ENCODE assay signal across 37 cellular contexts in the genomic region with DNA sequence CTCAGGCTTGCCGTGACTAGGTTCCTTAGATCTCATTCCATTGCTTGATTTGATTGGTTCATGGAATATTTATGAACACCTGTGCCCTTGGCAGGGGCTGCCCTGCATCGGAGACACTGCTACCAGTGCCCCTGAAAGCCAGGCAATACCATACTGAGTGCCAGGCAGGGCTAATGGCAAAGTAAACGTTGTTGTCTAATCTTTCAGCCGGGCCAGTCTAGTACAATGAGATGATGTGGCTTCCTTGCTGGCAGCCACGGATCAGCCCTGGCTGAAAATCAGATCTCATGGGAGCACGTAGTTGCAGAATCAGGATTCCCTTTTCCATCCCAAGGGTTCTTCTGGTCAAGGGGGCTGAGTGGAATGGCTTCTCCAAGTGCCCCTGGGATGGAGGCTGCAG. TPM values are rescaled to one million over a fixed set of nuclear protein-coding genes. Genes with fewer than 3 reads are reported as not detected.
"Had no signal": no experiment of that assay in that cellular context is flagged by ENCODE, and none has a peak within 500 bp of the region (broad histone marks: within the 10 kb centered on the region; RNA-seq: fewer than 3 reads in every experiment).

No MANE protein-coding gene starts in this region.

- H2AFZ ChIP-seq: PC-9 had no signal

- ATAC-seq: activated CD8-positive, alpha-beta T cell treated with anti-CD3 and anti-CD28 coated beads for 36 hours; activated T-cell treated with anti-CD3 and anti-CD28 coated beads, Interleukin-2, amount 50 U/mL, for 72 hours; Right ventricle myocardium inferior; SK-N-SH treated with all-trans-retinoic acid at 6 μM for 48 hours had no signal

- H3K27ac ChIP-seq: brain microvascular endothelial cell, KMS-11, PC-9, RWPE1 had no signal

- H3K36me3 ChIP-seq: brain microvascular endothelial cell had no signal

- H3K4me2 ChIP-seq: KMS-11, PC-9 had no signal

- H3K4me3 ChIP-seq: PC-9 had no signal

- DNase-seq: activated CD4-positive, alpha-beta T cell treated with anti-CD3 and anti-CD28 coated beads, Interleukin-2, amount 10 ng/mL, durations not matched to agents 24 days and 14 days; activated CD4-positive, alpha-beta T cell treated with anti-CD3 and anti-CD28 coated beads, Interleukin-2, amount 50 U/mL, for 4 hours; activated CD8-positive, alpha-beta T cell treated with anti-CD3 and anti-CD28 coated beads for 36 hours; activated effector memory CD4-positive, alpha-beta T cell treated with anti-CD3 and anti-CD28 coated beads, Interleukin-2, amount 50 U/mL, for 16 hours; activated naive CD4-positive, alpha-beta T cell; activated naive CD4-positive, alpha-beta T cell treated with anti-CD3 and anti-CD28 coated beads, Interleukin-2, amount 50 U/mL, for 16 hours; activated naive CD8-positive, alpha-beta T cell treated with anti-CD3 and anti-CD28 coated beads for 36 hours; activated T-cell treated with anti-CD3 and anti-CD28 coated beads, Interleukin-2, amount 50 U/mL, for 1 hour; activated T-cell treated with anti-CD3 and anti-CD28 coated beads, Interleukin-2, amount 50 U/mL, for 72 hours; amniotic stem cell; aorta; brain microvascular endothelial cell; central memory CD4-positive, alpha-beta T cell; MM.1S; MV-4-11; NCI-H1436 treated with DMSO at 0.1 percent for 48 hours; NCI-H1694 treated with DMSO at 0.1 percent for 48 hours; NCI-H2029; NCI-H2227 treated with DMSO at 0.1 percent for 48 hours; NCI-H446; NCI-H510A treated with DMSO at 0.1 percent for 48 hours; NCI-H526 treated with DMSO at 0.1 percent for 48 hours; SIG-M5; SW 1271; T-helper 1 cell; T-helper 2 cell; T1000 had no signal

RNA-seq across cellular contexts. Expression of a gene that starts 4.9 kb away (rescaled TPM):
- total RNA-seq: activated CD4-positive, alpha-beta T cell treated with anti-CD3 and anti-CD28 coated beads, Interleukin-2, amount 10 ng/mL, durations not matched to agents 24 days and 14 days; activated CD8-positive, alpha-beta memory T cell treated with anti-CD3 and anti-CD28 coated beads for 36 hours; activated CD8-positive, alpha-beta T cell treated with anti-CD3 and anti-CD28 coated beads for 36 hours; activated naive CD8-positive, alpha-beta T cell treated with anti-CD3 and anti-CD28 coated beads for 36 hours; activated T-cell treated with anti-CD3 and anti-CD28 coated beads, Interleukin-2, amount 50 U/mL, for 72 hours; activated T-helper 17 cell treated with anti-CD3 and anti-CD28 coated beads, Interleukin-2, amount 50 U/mL, for 72 hours; chondrocyte; OCI-LY7; PC-9; SK-MEL-5 had no signal

RNA-seq across cellular contexts. Expression of a gene that starts 23.8 kb away (rescaled TPM):
- total RNA-seq: activated CD4-positive, alpha-beta T cell treated with anti-CD3 and anti-CD28 coated beads, Interleukin-2, amount 10 ng/mL, durations not matched to agents 24 days and 14 days; activated CD8-positive, alpha-beta memory T cell treated with anti-CD3 and anti-CD28 coated beads for 36 hours; activated CD8-positive, alpha-beta T cell treated with anti-CD3 and anti-CD28 coated beads for 36 hours; activated naive CD8-positive, alpha-beta T cell treated with anti-CD3 and anti-CD28 coated beads for 36 hours; activated T-cell treated with anti-CD3 and anti-CD28 coated beads, Interleukin-2, amount 50 U/mL, for 72 hours; activated T-helper 17 cell treated with anti-CD3 and anti-CD28 coated beads, Interleukin-2, amount 50 U/mL, for 72 hours; chondrocyte; OCI-LY7; PC-9; Right ventricle myocardium inferior; SK-MEL-5 had no signal

RNA-seq across cellular contexts. Expression of a gene that starts 42.6 kb away (rescaled TPM):
- total RNA-seq: activated CD4-positive, alpha-beta T cell treated with anti-CD3 and anti-CD28 coated beads, Interleukin-2, amount 10 ng/mL, durations not matched to agents 24 days and 14 days; activated CD8-positive, alpha-beta memory T cell treated with anti-CD3 and anti-CD28 coated beads for 36 hours; activated CD8-positive, alpha-beta T cell treated with anti-CD3 and anti-CD28 coated beads for 36 hours; activated naive CD8-positive, alpha-beta T cell treated with anti-CD3 and anti-CD28 coated beads for 36 hours; activated T-cell treated with anti-CD3 and anti-CD28 coated beads, Interleukin-2, amount 50 U/mL, for 72 hours; activated T-helper 17 cell treated with anti-CD3 and anti-CD28 coated beads, Interleukin-2, amount 50 U/mL, for 72 hours; chondrocyte; OCI-LY7; PC-9; SK-MEL-5 had no signal
